8 cellular contexts compared by ENCODE assay signal in genomic region chr12:104604070-104604994, GRCh38.
A peak's percentile ranks its signal among the peaks of the same experiment; 100 is the strongest.
DNase-seq lines count a peak whose midpoint lies in the region; ATAC-seq and TF ChIP-seq lines count a peak whose summit lies in the region.

No MANE protein-coding gene starts in this region.

- H3K27ac ChIP-seq in breast epithelium: peak overlapping the region; percentile 56 to 87

- POLR2A ChIA-PET in BJ (lab: Charles Lee): interaction anchor here (0.6 kb wide), 1 partner anchor 9 kb away, joined by 3 read pairs; no protein-coding TSS in a partner anchor

- CTCF ChIA-PET in BJ (lab: Yijun Ruan, JAX): interaction anchor here (0.8 to 1.5 kb wide), 4 partner anchors 16 to 404 kb away, joined by 3 to 5 read pairs (median 4); no protein-coding TSS in a partner anchor

- TF ChIP-seq CTCF in BJ (IDR thresholded peaks at IDR 0.05; ENCODE audit: insufficient read depth, low read depth, low read length): no peak
- TF ChIP-seq CTCF in breast epithelium (IDR thresholded peaks at IDR 0.05): no peak

- H3K36me3 ChIP-seq in BJ (ENCODE audit: control insufficient read depth, insufficient read depth, low read length) (no peaks in the 10 kb centered on the region), breast epithelium (no peaks in the 10 kb centered on the region)

- H3K27me3 ChIP-seq in BJ (ENCODE audit: control insufficient read depth, insufficient read depth, low read length): no peaks in the 10 kb centered on the region
- H3K27me3 ChIP-seq in breast epithelium: no peaks in the 10 kb centered on the region

- no peak overlapping the region for H3K4me3 ChIP-seq in BJ (ENCODE audit: low read depth, low read length)
- no peak overlapping the region for H3K4me3 ChIP-seq in breast epithelium

- DNase-seq in BJ (ENCODE audit: low read depth): peak; percentile 86
- peak; percentile 42 for DNase-seq in T-helper 22 cell (ENCODE audit: low read depth)
- peak in 1 of 2 donors; percentile 51 for DNase-seq in breast epithelium (ENCODE audit: low spot score in 2 of 2)
- peak; percentile 21 to 71 for DNase-seq in left colon
- DNase-seq in stimulated activated CD4-positive, alpha-beta T cell treated with anti-CD3 and anti-CD28 coated beads, Interleukin-4, amount 100 ng/mL, for 1 hour: peak; percentile 26
- no peak for DNase-seq in middle frontal gyrus (ENCODE audit: extremely low spot score, low spot score)

- intact Hi-C loops in breast epithelium (cut with DNase I; ENCODE audit: low total_unique reads): no loop called here
- intact Hi-C loops in left colon (cut with DNase I, micrococcal nuclease): no loop called here

- ATAC-seq in GM19468 (IDR thresholded peaks at IDR 0.05; ENCODE audit: extremely low read depth, unreplicated experiment) (peak; percentile 85), HG03571 (IDR thresholded peaks at IDR 0.05; ENCODE audit: unreplicated experiment) (peak; percentile 93), left colon (peak; percentile 13)

- no peaks in the 10 kb centered on the region for H3K9me3 ChIP-seq in breast epithelium

- TF ChIP-seq POLR2A in breast epithelium (IDR thresholded peaks at IDR 0.05): no peak

- no peaks in the 10 kb centered on the region for H3K4me1 ChIP-seq in breast epithelium

Comparison
In these comparisons a context has a peak if more than half of its experiments do, and no peak if none do; other contexts are left out.
1. ATAC-seq: peak in every context shown above with its lines; median percentile 93 in HG03571; 85 in GM19468; 13 in left colon.